ENCODE assay signal across 17 cellular contexts in genomic region chr2:4973973-4974372, GRCh38.
"Had no signal": no experiment of that assay in that cellular context is flagged by ENCODE, and none has a peak within 500 bp of the region (broad histone marks: within the 10 kb centered on the region; RNA-seq: fewer than 3 reads in every experiment).

No MANE protein-coding gene starts in this region.

- ATAC-seq: activated CD8-positive, alpha-beta T cell treated with anti-CD3 and anti-CD28 coated beads for 36 hours; body of pancreas had no signal

- H3K36me3 Mint-ChIP-seq: naive B cell, type B pancreatic cell had no signal

- H3K27me3 Mint-ChIP-seq: activated CD8-positive, alpha-beta T cell treated with anti-CD3 and anti-CD28 coated beads for 36 hours; naive B cell; type B pancreatic cell had no signal

- H3K36me3 ChIP-seq: adrenal gland, right atrium auricular region, suprapubic skin had no signal

- H3K27me3 ChIP-seq: adrenal gland, body of pancreas, hepatocyte, right atrium auricular region, suprapubic skin had no signal

- DNase-seq: activated CD8-positive, alpha-beta memory T cell treated with anti-CD3 and anti-CD28 coated beads, Interleukin-2, amount 50 U/mL, for 48 hours; activated CD8-positive, alpha-beta T cell treated with anti-CD3 and anti-CD28 coated beads for 36 hours; activated naive CD4-positive, alpha-beta T cell treated with anti-CD3 and anti-CD28 coated beads for 36 hours; adrenal gland; body of pancreas; central memory CD4-positive, alpha-beta T cell; effector CD4-positive, alpha-beta T cell; midbrain; naive B cell; stimulated activated naive CD4-positive, alpha-beta T cell; T1000 had no signal

- H3K4me2 ChIP-seq: hepatocyte, smooth muscle cell had no signal

- H3K4me1 ChIP-seq: adrenal gland, body of pancreas, right atrium auricular region, suprapubic skin had no signal

- H3K4me3 ChIP-seq: adrenal gland, body of pancreas, coronary artery, hepatocyte, right atrium auricular region, smooth muscle cell, suprapubic skin had no signal

- H3K9me3 ChIP-seq: adrenal gland, body of pancreas, right atrium auricular region, suprapubic skin had no signal

- H3K27ac ChIP-seq: adrenal gland, body of pancreas, coronary artery, hepatocyte, right atrium auricular region, suprapubic skin had no signal

- H2AFZ ChIP-seq: hepatocyte had no signal

- H3K9me3 Mint-ChIP-seq: type B pancreatic cell had no signal

- H3K27ac Mint-ChIP-seq: activated CD8-positive, alpha-beta T cell treated with anti-CD3 and anti-CD28 coated beads for 36 hours; activated naive CD4-positive, alpha-beta T cell treated with anti-CD3 and anti-CD28 coated beads for 36 hours; naive B cell; type B pancreatic cell had no signal

- H3K4me1 Mint-ChIP-seq: naive B cell had no signal

- H3K4me3 Mint-ChIP-seq: activated CD8-positive, alpha-beta T cell treated with anti-CD3 and anti-CD28 coated beads for 36 hours; activated naive CD4-positive, alpha-beta T cell treated with anti-CD3 and anti-CD28 coated beads for 36 hours; naive B cell; type B pancreatic cell had no signal

- H3K79me2 ChIP-seq: hepatocyte had no signal
